ENCODE assay signal across 10 cellular contexts in genomic region chr2:167548396-167548795, GRCh38.
"Had no signal": no experiment of that assay in that cellular context is flagged by ENCODE, and none has a peak within 500 bp of the region (broad histone marks: within the 10 kb centered on the region; RNA-seq: fewer than 3 reads in every experiment).

No MANE protein-coding gene starts in this region.

- H3K27ac ChIP-seq: GM23248 had no signal

- H3K27ac Mint-ChIP-seq: GM23338, HFFc6 had no signal

- H3K9me3 Mint-ChIP-seq: GM23338, H9 had no signal

- H3K4me3 Mint-ChIP-seq: GM23338, H9, HFFc6 had no signal

- H3K4me2 ChIP-seq: GM23338 had no signal

- FAIRE-seq: H54 had no signal

- H3K9me3 ChIP-seq: HAP-1 had no signal

- ATAC-seq: GM23338, HCT116 had no signal

- H3K9ac ChIP-seq: GM23248 had no signal

- DNase-seq: GM23248, GOT3, H7, H9, HCEC 1CT, HFFc6 had no signal

- H3K4me3 ChIP-seq: GM23248, GM23338, HAP-1 had no signal

- H2AFZ ChIP-seq: GM23248, GM23338 had no signal

- H3K36me3 ChIP-seq: HAP-1 had no signal

- H3K4me1 ChIP-seq: HAP-1 had no signal
